Comparison of ENCODE assay signal across 8 cellular contexts in the genomic region with DNA sequence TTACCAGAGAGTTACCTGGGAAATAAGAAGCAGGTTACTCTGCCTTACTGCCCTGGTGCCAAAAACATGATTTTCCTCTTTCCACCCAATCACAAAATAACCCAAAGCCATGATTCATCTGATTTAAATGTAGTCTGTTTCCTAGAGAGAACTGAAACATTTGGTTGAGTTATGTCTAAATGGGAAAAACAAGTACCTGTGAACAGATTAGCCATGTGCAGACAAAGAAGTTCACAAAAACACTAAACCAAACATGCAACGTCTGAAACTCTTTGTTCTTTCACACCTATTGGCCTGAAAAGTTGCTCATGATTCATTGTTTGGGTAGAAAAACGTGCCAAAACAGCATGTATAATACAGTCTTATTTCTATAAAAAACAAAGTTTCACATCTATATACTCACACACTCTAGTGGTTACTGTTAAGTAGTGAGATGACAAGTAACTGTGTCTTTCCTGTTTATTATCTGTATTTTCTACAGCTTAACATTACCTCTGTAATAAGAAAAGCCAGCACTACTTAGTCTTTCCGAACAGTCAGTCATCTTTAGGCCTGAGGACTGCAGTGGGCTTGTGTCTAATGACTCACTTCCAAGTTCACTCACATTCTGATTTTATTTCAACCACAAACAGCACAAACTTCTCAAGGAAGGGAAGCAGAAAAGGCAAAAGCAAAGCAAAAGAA. TPM values are rescaled to one million over a fixed set of nuclear protein-coding genes. Genes with fewer than 3 reads are reported as not detected.
DNase-seq lines count a peak whose midpoint lies in the region; ATAC-seq, FAIRE-seq and TF ChIP-seq lines count a peak whose summit lies in the region.

No MANE protein-coding gene starts in this region.

- H3K79me2 ChIP-seq in smooth muscle cell (ENCODE audit: low read depth) (no peaks in the 10 kb centered on the region), SK-N-SH (ENCODE audit: insufficient read depth) (no peaks in the 10 kb centered on the region)

- H4K20me1 ChIP-seq in smooth muscle cell (ENCODE audit: low read depth) (no peaks in the 10 kb centered on the region), SK-N-SH (ENCODE audit: insufficient read depth) (no peaks in the 10 kb centered on the region)

- H3K9me3 ChIP-seq in heart right ventricle (no peaks in the 10 kb centered on the region), smooth muscle cell (replicated peaks; ENCODE audit: low read depth) (no peaks in the 10 kb centered on the region), SK-N-SH (no peaks in the 10 kb centered on the region)

- H3K9ac ChIP-seq in smooth muscle cell (ENCODE audit: low read depth), result peak overlapping the region; percentile 26
- no peak overlapping the region for H3K9ac ChIP-seq in SK-N-SH

- ATAC-seq in heart right ventricle (no peak), Right ventricle myocardium inferior (no peak), HG03175 (IDR thresholded peaks at IDR 0.05; ENCODE audit: unreplicated experiment) (peak; percentile 82), sciatic nerve (no peak)

- peak overlapping the region in 6 of 10 donors; percentile 37 to 72 (median 55) for H3K27ac ChIP-seq in heart right ventricle
- H3K27ac ChIP-seq in smooth muscle cell (ENCODE audit: low read depth), result peak overlapping the region; percentile 90
- H3K27ac ChIP-seq in SK-N-SH (ENCODE audit: low read depth in 2 of 2, low read length in 1 of 2), result no peak overlapping the region

- H2AFZ ChIP-seq in smooth muscle cell (ENCODE audit: low read depth), result no peak overlapping the region
- no peak overlapping the region for H2AFZ ChIP-seq in SK-N-SH (ENCODE audit: low read depth)

- TF ChIP-seq EP300 in SK-N-SH (IDR thresholded peaks at IDR 0.05; ENCODE audit: borderline replicate concordance in 1 of 2, low read depth in 1 of 2, low read length in 1 of 2), result no peak

- POLR2A ChIA-PET in SK-N-SH (lab: Yijun Ruan, JAX), result no interaction called here

- TF ChIP-seq CTCF in heart right ventricle (IDR thresholded peaks at IDR 0.05) (no peak), bronchial epithelial cell (IDR thresholded peaks at IDR 0.05; ENCODE audit: insufficient read depth, low read length, severe bottlenecking) (no peak), smooth muscle cell (IDR thresholded peaks at IDR 0.05; ENCODE audit: borderline replicate concordance, insufficient read depth, poor library complexity, severe bottlenecking) (no peak), SK-N-SH (IDR thresholded peaks at IDR 0.05) (no peak)

- H3K27me3 ChIP-seq in heart right ventricle (no peaks in the 10 kb centered on the region), bronchial epithelial cell (ENCODE audit: control insufficient read depth, insufficient read depth, low read length) (no peaks in the 10 kb centered on the region), smooth muscle cell (ENCODE audit: low read depth) (no peaks in the 10 kb centered on the region), SK-N-SH (ENCODE audit: insufficient read depth) (no peaks in the 10 kb centered on the region)

- H3K4me1 ChIP-seq in heart right ventricle, result peaks cover 0 to 27% (median 21%) of the 10 kb centered on the region in 9 donors
- peaks cover 21% of the 10 kb centered on the region for H3K4me1 ChIP-seq in smooth muscle cell (ENCODE audit: low read depth)
- H3K4me1 ChIP-seq in SK-N-SH (ENCODE audit: control insufficient read depth in 1 of 2, insufficient read depth in 2 of 2, low read depth in 1 of 2, low read length in 1 of 2), result peaks cover 0 to 7% of the 10 kb centered on the region in 2 experiments; a peak in 1 of 4 replicates

- no peaks in the 10 kb centered on the region for H3K9me2 ChIP-seq in SK-N-SH

- intact Hi-C loops in heart right ventricle (cut with DNase I), result no loop called here
- intact Hi-C loops in Right ventricle myocardium inferior (cut with DNase I), result no loop called here
- intact Hi-C loops in sciatic nerve (cut with DNase I), result no loop called here

- H3K36me3 ChIP-seq in heart right ventricle (peaks cover 0 to 27% (median 0%) of the 10 kb centered on the region in 9 donors), bronchial epithelial cell (ENCODE audit: control insufficient read depth, insufficient read depth, low read length) (no peaks in the 10 kb centered on the region), smooth muscle cell (ENCODE audit: low read depth) (no peaks in the 10 kb centered on the region), SK-N-SH (replicated peaks in 1 of 2; ENCODE audit: control insufficient read depth in 1 of 2, insufficient read depth in 2 of 2, low read length in 1 of 2) (no peaks in the 10 kb centered on the region)

- peak overlapping the region; percentile 71 for H3K4me2 ChIP-seq in smooth muscle cell
- H3K4me2 ChIP-seq in SK-N-SH, result no peak overlapping the region

- FAIRE-seq in bronchial epithelial cell (lab: Jason Lieb, UNC), result no peak

- WGBS in heart right ventricle, 2 donors, result 72 to 88% methylated on average over 3 of the region's 3 CpGs
- 19% methylated on average over 3 of the region's 3 CpGs for WGBS in smooth muscle cell (ENCODE audit: low lambda C conversion rate)
- WGBS in SK-N-SH (ENCODE audit: low lambda C conversion rate), result 20% methylated on average over 3 of the region's 3 CpGs

- peaks cover 5% of the 10 kb centered on the region for H3F3A ChIP-seq in smooth muscle cell (ENCODE audit: low read depth)
- no peaks in the 10 kb centered on the region for H3F3A ChIP-seq in SK-N-SH (replicated peaks; ENCODE audit: insufficient read depth)

- CTCF ChIA-PET in SK-N-SH (lab: Yijun Ruan, JAX), result interaction anchor here (1.3 kb wide), 1 partner anchor 63 kb away, joined by 3 read pairs; no protein-coding TSS in a partner anchor

- no peak for TF ChIP-seq RAD21 in SK-N-SH (IDR thresholded peaks at IDR 0.05; ENCODE audit: low read length)

- H3K4me3 ChIP-seq in heart right ventricle, result no peak overlapping the region
- no peak overlapping the region for H3K4me3 ChIP-seq in bronchial epithelial cell (ENCODE audit: low read depth, low read length)
- no peak overlapping the region for H3K4me3 ChIP-seq in smooth muscle cell
- H3K4me3 ChIP-seq in SK-N-SH (ENCODE audit: low read depth in 2 of 2, low read length in 1 of 2), result no peak overlapping the region

- DNase-seq in heart right ventricle (no peak), Right ventricle myocardium inferior (ENCODE audit: missing footprints) (no peak), bronchial epithelial cell (ENCODE audit: low read depth) (peak; percentile 76), smooth muscle cell (lab: John Stamatoyannopoulos, UW; ENCODE audit: unreplicated experiment) (no peak), sciatic nerve (ENCODE audit: low spot score) (no peak), NCI-H69 (lab: John Stamatoyannopoulos, UW) (no peak), SK-N-SH (no peak)

TF ChIP-seq in SK-N-SH, 30 proteins besides CTCF, POLR2A, EP300 and RAD21 (continues in another document):
- TF ChIP-seq MXI1 (IDR thresholded peaks at IDR 0.05; ENCODE audit: low read depth, low read length), result no peak
- TF ChIP-seq TCF12 (IDR thresholded peaks at IDR 0.05), result no peak
- no peak for TF ChIP-seq TEAD4 (IDR thresholded peaks at IDR 0.05; ENCODE audit: borderline replicate concordance, insufficient read depth)
- TF ChIP-seq GABPA (IDR thresholded peaks at IDR 0.05; ENCODE audit: low read depth), result no peak
- no peak for TF ChIP-seq CHD2 (IDR thresholded peaks at IDR 0.05; ENCODE audit: low read length, partially characterized antibody)
- no peak for TF ChIP-seq IRF3 (IDR thresholded peaks at IDR 0.05; ENCODE audit: low read depth, low read length)
- TF ChIP-seq TAF1 (IDR thresholded peaks at IDR 0.05; ENCODE audit: borderline replicate concordance, low read depth, low read length), result no peak
- TF ChIP-seq USF2 (IDR thresholded peaks at IDR 0.05; ENCODE audit: borderline replicate concordance, low read depth, low read length), result no peak
- TF ChIP-seq NFIC (IDR thresholded peaks at IDR 0.05; ENCODE audit: borderline replicate concordance), result no peak
- TF ChIP-seq FOXJ3 (CRISPR knock-in tag; IDR thresholded peaks at IDR 0.05), result no peak
- TF ChIP-seq RCOR1 (IDR thresholded peaks at IDR 0.05; ENCODE audit: low read length), result no peak
- TF ChIP-seq, protein P1, sequence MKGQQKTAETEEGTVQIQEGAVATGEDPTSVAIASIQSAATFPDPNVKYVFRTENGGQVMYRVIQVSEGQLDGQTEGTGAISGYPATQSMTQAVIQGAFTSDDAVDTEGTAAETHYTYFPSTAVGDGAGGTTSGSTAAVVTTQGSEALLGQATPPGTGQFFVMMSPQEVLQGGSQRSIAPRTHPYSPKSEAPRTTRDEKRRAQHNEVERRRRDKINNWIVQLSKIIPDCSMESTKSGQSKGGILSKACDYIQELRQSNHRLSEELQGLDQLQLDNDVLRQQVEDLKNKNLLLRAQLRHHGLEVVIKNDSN (IDR thresholded peaks at IDR 0.05; ENCODE audit: borderline replicate concordance, low read depth), result no peak
- TF ChIP-seq JUND (IDR thresholded peaks at IDR 0.05), result no peak
- TF ChIP-seq, protein P2, sequence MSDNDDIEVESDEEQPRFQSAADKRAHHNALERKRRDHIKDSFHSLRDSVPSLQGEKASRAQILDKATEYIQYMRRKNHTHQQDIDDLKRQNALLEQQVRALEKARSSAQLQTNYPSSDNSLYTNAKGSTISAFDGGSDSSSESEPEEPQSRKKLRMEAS (IDR thresholded peaks at IDR 0.05; ENCODE audit: low read depth), result no peak

RNA-seq across cellular contexts. Expression of gene FAM174B, which starts 30.1 kb away (rescaled TPM):
- total RNA-seq in heart right ventricle (10 to 100 TPM in 7 of 10 donors, 1 to 10 TPM in 3; 7.7 to 16.9 (median 10.9) TPM), Right ventricle myocardium inferior (13.0 TPM), bronchial epithelial cell (0.53 and 4.6 TPM in 2 replicates), smooth muscle cell (2.1 and 4.4 TPM in 2 replicates), sciatic nerve (17.5 TPM)
- polyA plus RNA-seq in heart right ventricle (10 to 100 TPM in 1 of 2 donors, 1 to 10 TPM in 1; 6.1 to 10.9 TPM), smooth muscle cell (2.0 and 4.6 TPM in 2 replicates), SK-N-SH (2012; rRNA removed) (0.18 and 0.30 TPM in 2 replicates)
- polyA plus RNA-seq in SK-N-SH (2012; cell fraction: cytosol; rRNA removed), result 0.12 and 0.16 TPM in 2 replicates
- 0.05 and 0.74 TPM in 2 replicates for polyA plus RNA-seq in SK-N-SH (2012; cell fraction: nucleus; rRNA removed)

Comparison
In these comparisons a context has a peak if more than half of its experiments do, and no peak if none do; other contexts are left out.
1. H3K27ac ChIP-seq: peak in heart right ventricle (6 of 10) and smooth muscle cell (single experiment); none in SK-N-SH (0 of 2).